32 cellular contexts compared by ENCODE assay signal in genomic region chr2:20005067-20005627, GRCh38. TPM values are rescaled to one million over a fixed set of nuclear protein-coding genes. Genes with fewer than 3 reads are reported as not detected.
"Had no signal": no experiment of that assay in that cellular context is flagged by ENCODE, and none has a peak within 500 bp of the region (broad histone marks: within the 10 kb centered on the region; RNA-seq: fewer than 3 reads in every experiment).

No MANE protein-coding gene starts in this region.

- H3K27me3 ChIP-seq: brain microvascular endothelial cell, colonic mucosa had no signal

- H3K36me3 ChIP-seq: brain microvascular endothelial cell, colonic mucosa, esophagus squamous epithelium, gastroesophageal sphincter, WERI-Rb-1 had no signal

- H3K27ac ChIP-seq: brain microvascular endothelial cell, colonic mucosa, epithelial cell of prostate, esophagus squamous epithelium, gastroesophageal sphincter, WERI-Rb-1 had no signal

- ATAC-seq: activated CD4-positive, CD25-positive, alpha-beta regulatory T cell treated with anti-CD3 and anti-CD28 coated beads, Interleukin-2, amount 50 U/mL, for 24 hours; activated CD8-positive, alpha-beta T cell treated with anti-CD3 and anti-CD28 coated beads for 36 hours; activated T-cell treated with anti-CD3 and anti-CD28 coated beads, Interleukin-2, amount 50 U/mL, for 4 hours; activated T-helper 17 cell treated with anti-CD3 and anti-CD28 coated beads, Interleukin-2, amount 50 U/mL, for 72 hours; gastroesophageal sphincter; T-helper 17 cell had no signal

- H3K9me3 ChIP-seq: colonic mucosa, esophagus squamous epithelium, gastroesophageal sphincter had no signal

- H3K4me3 ChIP-seq: colonic mucosa, esophagus squamous epithelium, gastroesophageal sphincter had no signal

- FAIRE-seq: astrocyte, bronchial epithelial cell, endometrium, endothelial cell of umbilical vein had no signal

- DNase-seq: activated B cell treated with CpG ODN at 0.5 μM for 24 hours; activated CD4-positive, alpha-beta T cell treated with anti-CD3 and anti-CD28 coated beads for 48 hours; activated CD4-positive, alpha-beta T cell treated with anti-CD3 and anti-CD28 coated beads, Interleukin-2, amount 50 U/mL, for 1 hour; activated CD4-positive, alpha-beta T cell treated with anti-CD3 and anti-CD28 coated beads, Interleukin-2, amount 50 U/mL, for 48 hours; activated CD8-positive, alpha-beta memory T cell treated with anti-CD3 and anti-CD28 coated beads for 24 hours; activated CD8-positive, alpha-beta T cell treated with anti-CD3 and anti-CD28 coated beads for 36 hours; activated effector memory CD4-positive, alpha-beta T cell treated with Interleukin-2 at 50 U/mL for 16 hours; activated gamma-delta T cell treated with Interleukin-2 at 50 U/mL for 16 hours; activated naive CD4-positive, alpha-beta T cell treated with anti-CD3 and anti-CD28 coated beads, Interleukin-2, amount 50 U/mL, for 16 hours; activated naive CD4-positive, alpha-beta T cell treated with Interleukin-2 at 50 U/mL for 16 hours; activated T-cell treated with anti-CD3 and anti-CD28 coated beads, Interleukin-2, amount 50 U/mL, for 4 hours; amniotic stem cell; anterior cingulate cortex; brain microvascular endothelial cell; central memory CD4-positive, alpha-beta T cell; cerebellar nuclear complex; colonic mucosa; effector CD8-positive, alpha-beta T cell; esophagus squamous epithelium; foreskin melanocyte; T-helper 1 cell; T-helper 17 cell; T1000; WERI-Rb-1 had no signal

- H3K4me1 ChIP-seq: colonic mucosa, esophagus squamous epithelium, gastroesophageal sphincter had no signal

RNA-seq across cellular contexts. Expression of gene MATN3, which starts 7.3 kb away (rescaled TPM):
- total RNA-seq: activated B cell treated with CpG ODN at 0.5 μM for 24 hours; activated CD8-positive, alpha-beta T cell treated with anti-CD3 and anti-CD28 coated beads for 36 hours; activated T-cell treated with anti-CD3 and anti-CD28 coated beads, Interleukin-2, amount 50 U/mL, for 4 hours; activated T-helper 17 cell treated with anti-CD3 and anti-CD28 coated beads, Interleukin-2, amount 50 U/mL, for 72 hours; T-helper 17 cell had no signal
